19 cellular contexts compared by ENCODE assay signal in the genomic region with DNA sequence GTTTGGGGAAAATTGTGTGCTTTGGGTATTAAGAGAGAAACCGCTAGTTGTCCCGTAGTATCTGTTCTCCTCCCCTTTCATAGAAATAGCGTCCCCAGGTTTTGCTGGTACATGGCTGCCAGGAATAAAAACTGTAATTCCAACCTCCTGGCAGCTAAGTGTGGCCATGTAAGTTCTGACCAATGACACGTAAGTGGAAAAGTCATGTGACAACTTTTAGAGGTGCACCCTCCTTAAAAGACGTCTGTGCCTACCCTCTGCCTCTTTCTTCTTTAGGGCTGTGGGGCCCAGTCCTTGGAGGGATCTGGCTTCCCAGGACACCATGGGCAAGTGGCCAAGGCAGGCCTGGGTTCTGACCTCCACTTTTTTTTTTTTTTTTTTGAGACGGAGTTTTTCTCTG. TPM values are rescaled to one million over a fixed set of nuclear protein-coding genes. Genes with fewer than 3 reads are reported as not detected.
A peak's percentile ranks its signal among the peaks of the same experiment; 100 is the strongest.
DNase-seq lines count a peak whose midpoint lies in the region; TF ChIP-seq lines count a peak whose summit lies in the region.
"Had no signal": no experiment of that assay in that cellular context is flagged by ENCODE, and none has a peak within 500 bp of the region (broad histone marks: within the 10 kb centered on the region; RNA-seq: fewer than 3 reads in every experiment).

No MANE protein-coding gene starts in this region.

- H3K36me3 ChIP-seq in GM23248 (ENCODE audit: low read depth) (no peaks in the 10 kb centered on the region), OCI-LY7 (ENCODE audit: insufficient read depth, low read length) (peaks cover 48% of the 10 kb centered on the region), HAP-1 (replicated peaks) (no peaks in the 10 kb centered on the region), colonic mucosa (no peaks in the 10 kb centered on the region), right atrium auricular region (no peaks in the 10 kb centered on the region)

- H3K4me1 ChIP-seq in GM23248 (ENCODE audit: insufficient read depth), result no peaks in the 10 kb centered on the region
- peaks cover 25% of the 10 kb centered on the region for H3K4me1 ChIP-seq in OCI-LY7 (ENCODE audit: insufficient read depth, low read length, poor library complexity, severe bottlenecking)
- no peaks in the 10 kb centered on the region for H3K4me1 ChIP-seq in HAP-1
- H3K4me1 ChIP-seq in colonic mucosa, result no peaks in the 10 kb centered on the region
- H3K4me1 ChIP-seq in right atrium auricular region, result no peaks in the 10 kb centered on the region
- H3K4me1 ChIP-seq: Caco-2 had no signal

- H3K79me2 ChIP-seq in GM23248 (ENCODE audit: insufficient read depth), result no peaks in the 10 kb centered on the region
- H3K79me2 ChIP-seq in OCI-LY7 (ENCODE audit: insufficient read depth, low read depth, low read length), result no peaks in the 10 kb centered on the region

- DNase-seq in GM23248 (peak; percentile 8), OCI-LY7 (ENCODE audit: low spot score) (no peak), iris pigment epithelial cell (ENCODE audit: low read depth) (peak; percentile 7), DMS 273 treated with DMSO at 0.1 percent for 48 hours (lab: John Stamatoyannopoulos, UW) (no peak), HAP-1 (ENCODE audit: low spot score in 2 of 2) (no peak), colonic mucosa (no peak), right atrium auricular region (ENCODE audit: low spot score) (no peak)
- DNase-seq: AML-193; Caco-2; CD4-positive, alpha-beta T cell; DMS153; DMS79; HFFc6; KG1 had no signal

- no peak overlapping the region for H3K4me2 ChIP-seq in GM23248 (ENCODE audit: unreplicated experiment)
- H3K4me2 ChIP-seq in OCI-LY7 (ENCODE audit: low read length), result no peak overlapping the region

- no peak for TF ChIP-seq CTCF in OCI-LY7 (conservative IDR thresholded peaks at IDR 0.05; ENCODE audit: low read length)
- no peak for TF ChIP-seq CTCF in colonic mucosa (IDR thresholded peaks at IDR 0.05)
- TF ChIP-seq CTCF in right atrium auricular region (IDR thresholded peaks at IDR 0.05), result no peak

- CTCF ChIA-PET in OCI-LY7 (lab: Charles Lee; ENCODE audit: unreplicated experiment), result no interaction called here

- H2AFZ ChIP-seq in GM23248 (no peak overlapping the region), OCI-LY7 (ENCODE audit: low read length) (no peak overlapping the region)

- H3K9me3 ChIP-seq in GM23248 (ENCODE audit: low read depth) (no peaks in the 10 kb centered on the region), OCI-LY7 (ENCODE audit: low read length) (no peaks in the 10 kb centered on the region), HAP-1 (no peaks in the 10 kb centered on the region), colonic mucosa (no peaks in the 10 kb centered on the region), right atrium auricular region (no peaks in the 10 kb centered on the region)
- H3K9me3 ChIP-seq: Caco-2 had no signal

- H3K27ac ChIP-seq in GM23248, result no peak overlapping the region
- peak overlapping the region; percentile 63 for H3K27ac ChIP-seq in OCI-LY7 (ENCODE audit: low read depth, low read length, poor library complexity, severe bottlenecking)
- H3K27ac ChIP-seq in colonic mucosa, result no peak overlapping the region
- no peak overlapping the region for H3K27ac ChIP-seq in right atrium auricular region
- H3K27ac ChIP-seq: C4-2B, HL-60 had no signal

- H4K20me1 ChIP-seq in GM23248 (ENCODE audit: insufficient read depth) (no peaks in the 10 kb centered on the region), OCI-LY7 (ENCODE audit: insufficient read depth, low read length) (no peaks in the 10 kb centered on the region)

- in situ Hi-C loops in GM23248 (cut with MboI), result no loop called here
- in situ Hi-C loops in HAP-1 (cut with MboI; ENCODE audit: low sequenced_read_pairs), result no loop called here

- intact Hi-C loops in OCI-LY7 (cut with micrococcal nuclease; ENCODE audit: unreplicated experiment) (no loop called here), colonic mucosa (cut with DNase I) (no loop called here)

- 50 to 52% methylated on average over 5 to 6 of the region's 6 CpGs for WGBS in GM23248 (ENCODE audit: low coverage in 1 of 2, low lambda C conversion rate in 2 of 2, missing lambda C conversion rate in 2 of 2), 2 experiments

- POLR2A ChIA-PET in OCI-LY7 (lab: Charles Lee), result interaction anchor here (1.2 to 3.5 kb wide), 4 partner anchors 10 to 58 kb away, joined by 3 to 23 read pairs (median 6); no protein-coding TSS in a partner anchor

- H3K4me3 ChIP-seq in GM23248 (no peak overlapping the region), OCI-LY7 (ENCODE audit: low read depth, low read length, poor library complexity, severe bottlenecking) (no peak overlapping the region), HAP-1 (no peak overlapping the region), colonic mucosa (no peak overlapping the region), right atrium auricular region (no peak overlapping the region)

- no peaks in the 10 kb centered on the region for H3K9me2 ChIP-seq in GM23248 (ENCODE audit: insufficient read depth)
- no peaks in the 10 kb centered on the region for H3K9me2 ChIP-seq in OCI-LY7 (ENCODE audit: insufficient read depth, low read length)

- no peaks in the 10 kb centered on the region for H3F3A ChIP-seq in GM23248 (ENCODE audit: insufficient read depth)

- peaks cover 17% of the 10 kb centered on the region for H3K27me3 ChIP-seq in GM23248 (replicated peaks; ENCODE audit: insufficient read depth)
- H3K27me3 ChIP-seq in HAP-1 (ENCODE audit: low read depth), result no peaks in the 10 kb centered on the region
- no peaks in the 10 kb centered on the region for H3K27me3 ChIP-seq in colonic mucosa
- no peaks in the 10 kb centered on the region for H3K27me3 ChIP-seq in right atrium auricular region

- H3K9ac ChIP-seq in GM23248 (no peak overlapping the region), colonic mucosa (ENCODE audit: low read depth in 2 of 2, low read length in 2 of 2) (no peak overlapping the region)

- no TSS peak for BruUV-seq in OCI-LY7 (replicated peaks; lab: Mats Ljungman, UMichigan)

RNA-seq across cellular contexts. Expression of a gene that starts 59.3 kb away (rescaled TPM):
- not detected in 2 replicates for total RNA-seq in GM23248 (2014; rRNA removed; shearing (Covaris generic))
- polyA plus RNA-seq in GM23248 (2016; fragmentation: Nextera tagmentation; extraction: Ambion mirVana), result not detected in 2 replicates
- total RNA-seq in OCI-LY7 (2014; rRNA removed; shearing (Covaris generic)), result 6.6 and 12.3 TPM in 2 replicates
- total RNA-seq in OCI-LY7 (2022) (7.4 and 10.0 TPM in 2 replicates), colonic mucosa (under 1 TPM; 0.35 to 0.37 TPM), right atrium auricular region (not detected)
- total RNA-seq: G401, HFFc6, HT1080, LHCN-M2 had no signal

Comparison
In these comparisons a context has a peak if more than half of its experiments do, and no peak if none do; other contexts are left out.
1. DNase-seq: peak in GM23248 (single experiment) and iris pigment epithelial cell (single experiment); none in OCI-LY7 (single experiment), DMS 273 treated with DMSO at 0.1 percent for 48 hours (single experiment), HAP-1 (0 of 2), colonic mucosa (single experiment) and right atrium auricular region (single experiment).